10 cellular contexts compared by ENCODE assay signal in genomic region chr6:148835920-148836441, GRCh38.
DNase-seq lines count a peak whose midpoint lies in the region; ATAC-seq and TF ChIP-seq lines count a peak whose summit lies in the region.
"Had no signal": no experiment of that assay in that cellular context is flagged by ENCODE, and none has a peak within 500 bp of the region (broad histone marks: within the 10 kb centered on the region; RNA-seq: fewer than 3 reads in every experiment).

No MANE protein-coding gene starts in this region.

- CTCF ChIA-PET in activated CD4-positive, alpha-beta memory T cell treated with anti-CD3 and anti-CD28 coated beads for 36 hours (lab: Charles Lee) = interaction anchor here (0.9 to 1.7 kb wide), 2 partner anchors 55 to 77 kb away, joined by 4 to 9 read pairs; no protein-coding TSS in a partner anchor

- peak overlapping the region; percentile 5; the same call in 1 of the 2 replicates for H3K4me3 ChIP-seq in AG10803 (ENCODE audit: low read length)
- H3K4me3 ChIP-seq: GM23338 had no signal

- POLR2A ChIA-PET in activated CD4-positive, alpha-beta memory T cell treated with anti-CD3 and anti-CD28 coated beads for 36 hours (lab: Charles Lee) = interaction anchor here (1.1 to 1.6 kb wide), 3 partner anchors 54 to 77 kb away, joined by 4 to 5 read pairs (median 5); no protein-coding TSS in a partner anchor

- peak; percentile 98 for DNase-seq in AG10803 (ENCODE audit: low read depth)
- DNase-seq in activated CD4-positive, alpha-beta memory T cell treated with anti-CD3 and anti-CD28 coated beads for 36 hours = peak; percentile 71
- peak; percentile 14 for DNase-seq in germinal center (ENCODE audit: low spot score)
- DNase-seq in GM19240 (ENCODE audit: insufficient read length, low spot score) = no peak
- DNase-seq in activated T-helper 1 cell treated with anti-CD3 and anti-CD28 coated beads, Interleukin-12 subunit alpha, Interleukin-12 subunit beta, Interleukin-2, Interleukin-4 antibody, amounts not matched to agents 30 ng/mL and 10 ng/mL and 1 ng/mL, durations not matched to agents 14 hours and 24 hours and 36 hours (ENCODE audit: low spot score) = no peak
- DNase-seq: endodermal cell had no signal

- no peak for TF ChIP-seq CTCF in AG10803 (conservative IDR thresholded peaks at IDR 0.05; ENCODE audit: low read length)

- peaks cover 49% of the 10 kb centered on the region for H3K4me1 Mint-ChIP-seq in activated CD4-positive, alpha-beta memory T cell treated with anti-CD3 and anti-CD28 coated beads for 36 hours (ENCODE audit: low read depth)
- peaks cover 12% of the 10 kb centered on the region for H3K4me1 Mint-ChIP-seq in activated T-helper 1 cell treated with anti-CD3 and anti-CD28 coated beads, Interleukin-12 subunit alpha, Interleukin-12 subunit beta, Interleukin-2, Interleukin-4 antibody, amounts not matched to agents 30 ng/mL and 10 ng/mL and 1 ng/mL, durations not matched to agents 14 hours and 24 hours and 36 hours (ENCODE audit: low read depth)

- intact Hi-C loops in activated CD4-positive, alpha-beta memory T cell treated with anti-CD3 and anti-CD28 coated beads for 36 hours (cut with micrococcal nuclease) = loop anchor here (1.0 to 10.0 kb wide), 6 partner anchors 32 to 659 kb away; partner anchors contain the start of gene TAB2
- intact Hi-C loops in activated T-helper 1 cell treated with anti-CD3 and anti-CD28 coated beads, Interleukin-12 subunit alpha, Interleukin-12 subunit beta, Interleukin-2, Interleukin-4 antibody, amounts not matched to agents 30 ng/mL and 10 ng/mL and 1 ng/mL, durations not matched to agents 14 hours and 24 hours and 36 hours (cut with micrococcal nuclease) = loop anchor here (5.0 kb wide), 1 partner anchor 89 kb away; the partner anchor contains the start of gene UST

- ATAC-seq in GM18519 (IDR thresholded peaks at IDR 0.05; ENCODE audit: low FRiP score, unreplicated experiment) (peak; percentile 44), GM19023 (IDR thresholded peaks at IDR 0.05; ENCODE audit: unreplicated experiment) (no peak), GM19397 (IDR thresholded peaks at IDR 0.05; ENCODE audit: unreplicated experiment) (no peak)
- ATAC-seq: GM23338 had no signal

- no peaks in the 10 kb centered on the region for H3K9me3 Mint-ChIP-seq in activated CD4-positive, alpha-beta memory T cell treated with anti-CD3 and anti-CD28 coated beads for 36 hours
- H3K9me3 Mint-ChIP-seq in activated T-helper 1 cell treated with anti-CD3 and anti-CD28 coated beads, Interleukin-12 subunit alpha, Interleukin-12 subunit beta, Interleukin-2, Interleukin-4 antibody, amounts not matched to agents 30 ng/mL and 10 ng/mL and 1 ng/mL, durations not matched to agents 14 hours and 24 hours and 36 hours = no peaks in the 10 kb centered on the region
- H3K9me3 Mint-ChIP-seq: endodermal cell, GM23338 had no signal

- peak overlapping the region; percentile 36 for H3K4me3 Mint-ChIP-seq in activated CD4-positive, alpha-beta memory T cell treated with anti-CD3 and anti-CD28 coated beads for 36 hours
- no peak overlapping the region for H3K4me3 Mint-ChIP-seq in activated T-helper 1 cell treated with anti-CD3 and anti-CD28 coated beads, Interleukin-12 subunit alpha, Interleukin-12 subunit beta, Interleukin-2, Interleukin-4 antibody, amounts not matched to agents 30 ng/mL and 10 ng/mL and 1 ng/mL, durations not matched to agents 14 hours and 24 hours and 36 hours
- H3K4me3 Mint-ChIP-seq: endodermal cell, GM23338 had no signal

- H3K27me3 Mint-ChIP-seq in activated CD4-positive, alpha-beta memory T cell treated with anti-CD3 and anti-CD28 coated beads for 36 hours = peaks cover 5% of the 10 kb centered on the region
- peaks cover 18% of the 10 kb centered on the region for H3K27me3 Mint-ChIP-seq in activated T-helper 1 cell treated with anti-CD3 and anti-CD28 coated beads, Interleukin-12 subunit alpha, Interleukin-12 subunit beta, Interleukin-2, Interleukin-4 antibody, amounts not matched to agents 30 ng/mL and 10 ng/mL and 1 ng/mL, durations not matched to agents 14 hours and 24 hours and 36 hours (ENCODE audit: insufficient read depth)

- peak overlapping the region; percentile 79 for H3K27ac Mint-ChIP-seq in activated CD4-positive, alpha-beta memory T cell treated with anti-CD3 and anti-CD28 coated beads for 36 hours
- H3K27ac Mint-ChIP-seq in activated T-helper 1 cell treated with anti-CD3 and anti-CD28 coated beads, Interleukin-12 subunit alpha, Interleukin-12 subunit beta, Interleukin-2, Interleukin-4 antibody, amounts not matched to agents 30 ng/mL and 10 ng/mL and 1 ng/mL, durations not matched to agents 14 hours and 24 hours and 36 hours = no peak overlapping the region
- H3K27ac Mint-ChIP-seq: endodermal cell had no signal

- H3K36me3 Mint-ChIP-seq in activated CD4-positive, alpha-beta memory T cell treated with anti-CD3 and anti-CD28 coated beads for 36 hours = no peaks in the 10 kb centered on the region
- no peaks in the 10 kb centered on the region for H3K36me3 Mint-ChIP-seq in activated T-helper 1 cell treated with anti-CD3 and anti-CD28 coated beads, Interleukin-12 subunit alpha, Interleukin-12 subunit beta, Interleukin-2, Interleukin-4 antibody, amounts not matched to agents 30 ng/mL and 10 ng/mL and 1 ng/mL, durations not matched to agents 14 hours and 24 hours and 36 hours (ENCODE audit: low read depth)

Comparison
In these comparisons a context has a peak if more than half of its experiments do, and no peak if none do; other contexts are left out.
1. DNase-seq: peak in AG10803 (single experiment), activated CD4-positive, alpha-beta memory T cell treated with anti-CD3 and anti-CD28 coated beads for 36 hours (single experiment) and germinal center (single experiment); none in GM19240 (single experiment) and activated T-helper 1 cell treated with anti-CD3 and anti-CD28 coated beads, Interleukin-12 subunit alpha, Interleukin-12 subunit beta, Interleukin-2, Interleukin-4 antibody, amounts not matched to agents 30 ng/mL and 10 ng/mL and 1 ng/mL, durations not matched to agents 14 hours and 24 hours and 36 hours (single experiment).